8 cellular contexts compared by ENCODE assay signal in the genomic region with DNA sequence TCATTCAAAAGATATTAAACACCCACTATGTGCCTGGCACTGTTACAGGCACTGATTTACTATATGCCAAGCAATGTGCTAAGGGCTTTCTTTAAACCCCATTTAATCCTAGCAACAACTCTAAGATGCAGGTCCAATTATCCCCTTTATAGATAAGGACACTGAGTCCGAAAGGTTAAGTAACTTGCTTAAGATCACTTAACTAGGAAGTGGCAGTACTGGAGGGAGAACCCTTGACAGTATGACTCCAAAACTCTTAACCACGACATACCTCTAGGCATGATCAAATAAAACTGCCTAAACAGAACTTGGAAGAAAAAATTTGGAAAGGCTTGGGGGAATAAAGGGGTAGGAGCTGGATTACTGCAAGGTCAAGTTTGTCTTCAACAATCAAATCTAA. TPM values are rescaled to one million over a fixed set of nuclear protein-coding genes. Genes with fewer than 3 reads are reported as not detected.
DNase-seq lines count a peak whose midpoint lies in the region; ATAC-seq and TF ChIP-seq lines count a peak whose summit lies in the region.

No MANE protein-coding gene starts in this region.

- H3K9me3 Mint-ChIP-seq in activated naive CD8-positive, alpha-beta T cell treated with anti-CD3 and anti-CD28 coated beads for 36 hours, result no peaks in the 10 kb centered on the region

- TF ChIP-seq CTCF in right atrium auricular region (IDR thresholded peaks at IDR 0.05) (no peak), lower lobe of right lung (IDR thresholded peaks at IDR 0.05) (no peak), vagina (IDR thresholded peaks at IDR 0.05) (no peak)

- H3K4me3 Mint-ChIP-seq in activated naive CD8-positive, alpha-beta T cell treated with anti-CD3 and anti-CD28 coated beads for 36 hours, result peak overlapping the region; percentile 95

- peaks cover 11% of the 10 kb centered on the region for H3K36me3 Mint-ChIP-seq in activated naive CD8-positive, alpha-beta T cell treated with anti-CD3 and anti-CD28 coated beads for 36 hours

- H3K27ac ChIP-seq in right atrium auricular region (peak overlapping the region in 1 of 2 donors; percentile 97), lower lobe of right lung (peak overlapping the region; percentile 94), vagina (peak overlapping the region; percentile 97)

- H3K27me3 Mint-ChIP-seq in activated naive CD8-positive, alpha-beta T cell treated with anti-CD3 and anti-CD28 coated beads for 36 hours, result no peaks in the 10 kb centered on the region

- peaks cover 53% of the 10 kb centered on the region for H3K4me1 Mint-ChIP-seq in activated naive CD8-positive, alpha-beta T cell treated with anti-CD3 and anti-CD28 coated beads for 36 hours

- H3K27ac Mint-ChIP-seq in activated naive CD8-positive, alpha-beta T cell treated with anti-CD3 and anti-CD28 coated beads for 36 hours, result peak overlapping the region; percentile 87

- TF ChIP-seq POLR2A in vagina (IDR thresholded peaks at IDR 0.05), result no peak

- H3K4me1 ChIP-seq in right atrium auricular region (peaks cover 0 to 64% of the 10 kb centered on the region in 2 donors), lower lobe of right lung (peaks cover 63% of the 10 kb centered on the region), vagina (peaks cover 65% of the 10 kb centered on the region)

- H3K27me3 ChIP-seq in right atrium auricular region, result no peaks in the 10 kb centered on the region
- no peaks in the 10 kb centered on the region for H3K27me3 ChIP-seq in lower lobe of right lung (ENCODE audit: low read depth)
- no peaks in the 10 kb centered on the region for H3K27me3 ChIP-seq in vagina

- ATAC-seq in lower lobe of right lung (peak in 1 of 2 donors; percentile 60), HG02870 (IDR thresholded peaks at IDR 0.05; ENCODE audit: unreplicated experiment) (no peak), HG03354 (IDR thresholded peaks at IDR 0.05; ENCODE audit: poor library complexity, severe bottlenecking, unreplicated experiment) (no peak)

- H3K9me3 ChIP-seq in right atrium auricular region, result no peaks in the 10 kb centered on the region
- H3K9me3 ChIP-seq in lower lobe of right lung, result no peaks in the 10 kb centered on the region
- no peaks in the 10 kb centered on the region for H3K9me3 ChIP-seq in vagina

- H3K4me3 ChIP-seq in right atrium auricular region (peak overlapping the region; percentile 82 to 95), lower lobe of right lung (peak overlapping the region; percentile 91), vagina (peak overlapping the region; percentile 81 to 95)

- DNase-seq in right atrium auricular region (ENCODE audit: low spot score) (no peak), cardiac septum (ENCODE audit: low spot score) (no peak), lower lobe of right lung (no peak), vagina (ENCODE audit: extremely low spot score in 2 of 2) (no peak), DMS114 treated with DMSO at 0.1 percent for 48 hours (lab: John Stamatoyannopoulos, UW; ENCODE audit: unreplicated experiment) (no peak)
- no peak for DNase-seq in activated naive CD8-positive, alpha-beta T cell treated with anti-CD3 and anti-CD28 coated beads for 36 hours

- H3K36me3 ChIP-seq in right atrium auricular region (no peaks in the 10 kb centered on the region), lower lobe of right lung (no peaks in the 10 kb centered on the region), vagina (no peaks in the 10 kb centered on the region)

- intact Hi-C loops in cardiac septum (cut with DNase I), result no loop called here
- intact Hi-C loops in lower lobe of right lung (cut with DNase I), result no loop called here
- intact Hi-C loops in vagina (cut with DNase I), result no loop called here

RNA-seq across cellular contexts. Expression of a gene that starts 1.7 kb away (rescaled TPM):
- total RNA-seq in right atrium auricular region (10 to 100 TPM; 26.8 to 27.8 TPM), cardiac septum (49.9 TPM), lower lobe of right lung (101 TPM), vagina (29.0 TPM)
- 10 to 100 TPM; 58.4 to 61.0 TPM for total RNA-seq in activated naive CD8-positive, alpha-beta T cell treated with anti-CD3 and anti-CD28 coated beads for 36 hours
